17 cellular contexts compared by ENCODE assay signal in the genomic region with DNA sequence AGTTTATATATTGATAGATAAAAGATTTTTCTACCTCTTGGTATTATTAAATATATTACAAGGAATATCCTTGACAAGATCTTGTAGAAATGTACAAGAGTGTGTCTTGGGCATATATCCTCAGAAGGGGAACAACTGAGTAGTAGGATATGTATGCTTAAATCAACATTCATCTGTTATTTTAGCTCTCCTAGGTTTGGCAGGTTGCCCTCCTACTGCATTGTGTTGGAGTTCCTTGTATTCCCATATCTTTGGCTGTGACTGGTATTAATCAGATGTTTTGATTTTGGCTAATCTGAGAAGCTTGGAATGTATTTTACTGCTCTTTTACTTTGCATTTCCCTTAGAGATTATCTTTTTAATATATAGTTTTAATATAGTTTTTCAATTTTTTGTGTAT. TPM values are rescaled to one million over a fixed set of nuclear protein-coding genes. Genes with fewer than 3 reads are reported as not detected.
A peak's percentile ranks its signal among the peaks of the same experiment; 100 is the strongest.
DNase-seq lines count a peak whose midpoint lies in the region; ATAC-seq and TF ChIP-seq lines count a peak whose summit lies in the region.
"Had no signal": no experiment of that assay in that cellular context is flagged by ENCODE, and none has a peak within 500 bp of the region (broad histone marks: within the 10 kb centered on the region; RNA-seq: fewer than 3 reads in every experiment).

No MANE protein-coding gene starts in this region.

- DNase-seq in G401 (ENCODE audit: low spot score) (peak; percentile 56), NCI-H2029 (lab: John Stamatoyannopoulos, UW) (peak; percentile 85), cerebellar cortex (ENCODE audit: low spot score) (peak; percentile 51), lung microvascular endothelial cell (ENCODE audit: low read depth in 2 of 2) (peak; percentile 70 to 79), smooth muscle cell (lab: John Stamatoyannopoulos, UW; ENCODE audit: unreplicated experiment) (no peak), glomerular visceral epithelial cell (ENCODE audit: extremely low spot score) (no peak)
- DNase-seq: activated CD4-positive, alpha-beta T cell treated with anti-CD3 and anti-CD28 coated beads, Interleukin-2, amount 50 U/mL, for 4 hours; activated T-cell treated with anti-CD3 and anti-CD28 coated beads, Interleukin-2, amount 50 U/mL, for 72 hours; C1 segment of cervical spinal cord; KBM-7; naive B cell; NCI-H2171; posterior cingulate gyrus; SJCRH30 had no signal

- H4K20me1 ChIP-seq in smooth muscle cell (ENCODE audit: low read depth): no peaks in the 10 kb centered on the region

- H3K36me3 ChIP-seq in smooth muscle cell (ENCODE audit: low read depth) (no peaks in the 10 kb centered on the region), gastroesophageal sphincter (no peaks in the 10 kb centered on the region)
- H3K36me3 ChIP-seq: SJCRH30 had no signal

- no peak for TF ChIP-seq POLR2A in gastroesophageal sphincter (IDR thresholded peaks at IDR 0.05)

- TF ChIP-seq EP300 in gastroesophageal sphincter (IDR thresholded peaks at IDR 0.05): no peak

- in situ Hi-C loops in G401 (cut with HindIII; ENCODE audit: low sequenced_read_pairs): no loop called here

- no peaks in the 10 kb centered on the region for H3K79me2 ChIP-seq in smooth muscle cell (ENCODE audit: low read depth)

- ATAC-seq in gastroesophageal sphincter: no peak
- ATAC-seq: activated T-cell treated with anti-CD3 and anti-CD28 coated beads, Interleukin-2, amount 50 U/mL, for 72 hours; HCT116 had no signal

- H3K4me3 ChIP-seq in smooth muscle cell (no peak overlapping the region), gastroesophageal sphincter (no peak overlapping the region)
- H3K4me3 ChIP-seq: SJCRH30 had no signal

- no peak for TF ChIP-seq CTCF in smooth muscle cell (IDR thresholded peaks at IDR 0.05; ENCODE audit: borderline replicate concordance, insufficient read depth, poor library complexity, severe bottlenecking)
- TF ChIP-seq CTCF in gastroesophageal sphincter (IDR thresholded peaks at IDR 0.05): no peak

- H3K9me3 ChIP-seq in smooth muscle cell (replicated peaks; ENCODE audit: low read depth) (no peaks in the 10 kb centered on the region), gastroesophageal sphincter (no peaks in the 10 kb centered on the region)
- H3K9me3 ChIP-seq: SJCRH30 had no signal

- no peak overlapping the region for H3K9ac ChIP-seq in smooth muscle cell (ENCODE audit: low read depth)

- H2AFZ ChIP-seq in smooth muscle cell (ENCODE audit: low read depth): no peak overlapping the region

- no peak overlapping the region for H3K4me2 ChIP-seq in smooth muscle cell

- H3F3A ChIP-seq in smooth muscle cell (ENCODE audit: low read depth): no peaks in the 10 kb centered on the region

- H3K27ac ChIP-seq in smooth muscle cell (ENCODE audit: low read depth) (no peak overlapping the region), gastroesophageal sphincter (no peak overlapping the region)
- H3K27ac ChIP-seq: SJCRH30 had no signal

- H3K4me1 ChIP-seq in smooth muscle cell (ENCODE audit: low read depth) (peaks cover 9% of the 10 kb centered on the region), gastroesophageal sphincter (peaks cover 5 to 18% (median 10%) of the 10 kb centered on the region in 3 donors)
- H3K4me1 ChIP-seq: SJCRH30 had no signal

- peaks cover 81% of the 10 kb centered on the region for H3K27me3 ChIP-seq in smooth muscle cell (ENCODE audit: low read depth)
- peaks cover 66% of the 10 kb centered on the region for H3K27me3 ChIP-seq in gastroesophageal sphincter
- H3K27me3 ChIP-seq: SJCRH30 had no signal

RNA-seq across cellular contexts. Expression of a gene that starts 4.6 kb away (rescaled TPM):
- not detected in 2 replicates for total RNA-seq in G401 (2014; rRNA removed; shearing (Covaris generic))
- total RNA-seq in lung microvascular endothelial cell (4.8 and 5.7 TPM in 2 replicates), smooth muscle cell (not detected in 2 replicates), gastroesophageal sphincter (1 to 10 TPM; 3.7 to 6.4 (median 5.0) TPM)
- polyA plus RNA-seq in smooth muscle cell: not detected in 2 replicates
- total RNA-seq: activated T-cell treated with anti-CD3 and anti-CD28 coated beads, Interleukin-2, amount 50 U/mL, for 72 hours; OCI-LY7; SJCRH30 had no signal

Comparison
In these comparisons a context has a peak if more than half of its experiments do, and no peak if none do; other contexts are left out.
1. DNase-seq: peak in G401 (single experiment), NCI-H2029 (single experiment), cerebellar cortex (single experiment) and lung microvascular endothelial cell (2 of 2); none in smooth muscle cell (single experiment) and glomerular visceral epithelial cell (single experiment).